10 cellular contexts compared by ENCODE assay signal in the genomic region with DNA sequence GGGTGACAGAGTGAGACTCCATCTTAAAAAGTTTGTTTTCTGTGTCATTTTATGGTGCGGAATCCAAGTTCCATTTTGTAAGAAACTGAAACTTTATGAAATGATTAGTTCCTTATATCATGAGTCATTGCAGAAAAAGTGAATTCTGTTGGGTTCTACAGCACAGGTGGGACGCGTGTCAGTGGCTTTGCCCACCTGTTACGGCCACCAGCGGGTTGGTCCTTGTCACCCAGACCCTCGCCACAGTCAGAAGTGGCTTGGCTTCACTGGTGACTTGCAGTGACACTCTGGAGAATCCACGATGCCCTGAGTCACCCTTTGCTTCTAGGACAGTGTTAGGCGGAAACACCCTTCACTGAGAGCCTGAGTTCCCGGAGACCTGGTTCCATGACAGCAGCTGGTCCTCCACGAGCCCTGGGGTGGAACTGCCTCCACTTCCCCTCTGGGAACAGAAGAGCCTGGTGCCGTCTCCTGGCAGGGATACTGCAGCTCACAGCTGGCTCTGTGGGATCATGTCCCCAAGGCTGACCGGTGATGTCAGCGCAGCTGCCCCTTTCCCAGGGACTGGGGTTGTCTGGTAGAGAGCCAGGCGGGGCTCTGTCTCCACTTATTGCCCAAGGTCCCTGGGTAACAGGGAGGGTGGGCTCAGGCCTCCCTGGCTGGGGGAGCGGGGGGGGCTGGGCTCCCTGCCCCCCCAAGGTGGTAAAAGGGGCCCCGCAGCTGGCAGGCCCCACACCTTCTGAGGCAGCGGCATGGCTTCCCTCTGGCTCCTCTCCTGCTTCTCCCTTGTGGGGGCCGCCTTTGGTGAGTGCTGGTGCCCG. TPM values are rescaled to one million over a fixed set of nuclear protein-coding genes. Genes with fewer than 3 reads are reported as not detected.
A peak's percentile ranks its signal among the peaks of the same experiment; 100 is the strongest.
DNase-seq lines count a peak whose midpoint lies in the region; ATAC-seq, FAIRE-seq and TF ChIP-seq lines count a peak whose summit lies in the region.
"Had no signal": no experiment of that assay in that cellular context is flagged by ENCODE, and none has a peak within 500 bp of the region (broad histone marks: within the 10 kb centered on the region; RNA-seq: fewer than 3 reads in every experiment).

A gene (plus strand): TSS at position 733 of the 821 bp plus-strand sequence. CDS start 20 bp downstream, at position 753.

- intact Hi-C loops in left ventricle myocardium inferior (cut with micrococcal nuclease): no loop called here

- H3K36me3 ChIP-seq in GM06990 (ENCODE audit: control insufficient read depth, insufficient read depth, low read length) (no peaks in the 10 kb centered on the region), left ventricle myocardium inferior (no peaks in the 10 kb centered on the region)

- H3K4me1 ChIP-seq in left ventricle myocardium inferior: no peaks in the 10 kb centered on the region

- H3K27me3 ChIP-seq in GM06990 (replicated peaks; ENCODE audit: control insufficient read depth, insufficient read depth, low read length) (no peaks in the 10 kb centered on the region), left ventricle myocardium inferior (ENCODE audit: low read depth) (no peaks in the 10 kb centered on the region)

- no peaks in the 10 kb centered on the region for H3K9me3 ChIP-seq in left ventricle myocardium inferior (replicated peaks)

- TF ChIP-seq CTCF in GM06990 (IDR thresholded peaks at IDR 0.05; ENCODE audit: insufficient read depth, low read length, poor library complexity, severe bottlenecking): no peak
- TF ChIP-seq CTCF in left ventricle myocardium inferior (IDR thresholded peaks at IDR 0.05; ENCODE audit: borderline replicate concordance): no peak

- no peak within 1 kb of the TSS for H3K27ac ChIP-seq in left ventricle myocardium inferior (replicated peaks)

- peak; percentile 73 for DNase-seq in GM06990 (ENCODE audit: extremely low read depth, insufficient read length)
- DNase-seq in hypothalamus (lab: John Stamatoyannopoulos, UW): peak in 27 of 51 donors; percentile 8 to 78 (median 35)
- no peak for DNase-seq in HCEC 1CT
- DNase-seq in H54 (ENCODE audit: insufficient read length, low spot score): no peak
- DNase-seq in left ventricle myocardium inferior: no peak
- DNase-seq: aorta, NCI-H748 treated with DMSO at 0.1 percent for 48 hours had no signal

- TF ChIP-seq POLR2A in H54 (IDR thresholded peaks at IDR 0.05; ENCODE audit: low read depth, low read length): no peak

- ATAC-seq in GM19452 (IDR thresholded peaks at IDR 0.05; ENCODE audit: unreplicated experiment) (peak; percentile 62), HG03571 (IDR thresholded peaks at IDR 0.05; ENCODE audit: unreplicated experiment) (peak; percentile 53), GM19324 (IDR thresholded peaks at IDR 0.05; ENCODE audit: low FRiP score, unreplicated experiment) (no peak)

- no peak within 1 kb of the TSS for H3K4me3 ChIP-seq in GM06990 (replicated peaks; ENCODE audit: low read depth, low read length)
- H3K4me3 ChIP-seq in left ventricle myocardium inferior: no peak within 1 kb of the TSS

- no peak for FAIRE-seq in H54 (lab: Jason Lieb, UNC)

RNA-seq across cellular contexts. Expression of the gene that starts here (rescaled TPM):
- total RNA-seq in left ventricle myocardium inferior: not detected

Comparison
In these comparisons a context has a peak if more than half of its experiments do, and no peak if none do; other contexts are left out.
1. DNase-seq: peak in GM06990 (single experiment) and hypothalamus (27 of 51); none in HCEC 1CT (single experiment), H54 (single experiment) and left ventricle myocardium inferior (single experiment).